20 cellular contexts compared by ENCODE assay signal in genomic region chr12:531951-532585, GRCh38.
A peak's percentile ranks its signal among the peaks of the same experiment; 100 is the strongest.
DNase-seq lines count a peak whose midpoint lies in the region; ATAC-seq and TF ChIP-seq lines count a peak whose summit lies in the region.
"Had no signal": no experiment of that assay in that cellular context is flagged by ENCODE, and none has a peak within 500 bp of the region (broad histone marks: within the 10 kb centered on the region; RNA-seq: fewer than 3 reads in every experiment).

No MANE protein-coding gene starts in this region.

- H3K27me3 ChIP-seq in esophagus (ENCODE audit: control insufficient read depth in 1 of 2, insufficient read depth in 2 of 2, low read length in 2 of 2) (no peaks in the 10 kb centered on the region), gastrocnemius medialis (no peaks in the 10 kb centered on the region), body of pancreas (no peaks in the 10 kb centered on the region), left lung (no peaks in the 10 kb centered on the region)
- H3K27me3 ChIP-seq: upper lobe of left lung had no signal

- no peak for TF ChIP-seq CTCF in gastrocnemius medialis (IDR thresholded peaks at IDR 0.05 in 4 of 5, conservative IDR thresholded peaks at IDR 0.05 in 1 of 5)
- no peak for TF ChIP-seq CTCF in body of pancreas (IDR thresholded peaks at IDR 0.05)
- TF ChIP-seq CTCF in left lung (IDR thresholded peaks at IDR 0.05): no peak

- 72 to 75% methylated on average over 3 of the region's 3 CpGs for WGBS in esophagus, 2 donors
- 76 to 85% methylated on average over 3 of the region's 3 CpGs for whole genome bisulfite sequencing in body of pancreas, 2 donors

- intact Hi-C loops in gastrocnemius medialis (cut with DNase I; ENCODE audit: low total_unique reads): no loop called here
- intact Hi-C loops in body of pancreas (cut with DNase I): no loop called here
- intact Hi-C loops in left lung (cut with DNase I): no loop called here

- H3K9me3 ChIP-seq in esophagus (ENCODE audit: control insufficient read depth in 2 of 2, insufficient read depth in 1 of 2, low read depth in 1 of 2, low read length in 1 of 2): no peaks in the 10 kb centered on the region
- no peaks in the 10 kb centered on the region for H3K9me3 ChIP-seq in gastrocnemius medialis
- no peaks in the 10 kb centered on the region for H3K9me3 ChIP-seq in body of pancreas
- H3K9me3 ChIP-seq in left lung: peaks cover 0 to 24% of the 10 kb centered on the region in 2 donors

- H3K27ac ChIP-seq in esophagus (ENCODE audit: low read depth in 2 of 2, low read length in 1 of 2): peak overlapping the region; percentile 64 to 88
- H3K27ac ChIP-seq in gastrocnemius medialis: peak overlapping the region in 2 of 4 donors; percentile 45 to 64
- no peak overlapping the region for H3K27ac ChIP-seq in body of pancreas
- H3K27ac ChIP-seq in left lung: no peak overlapping the region
- H3K27ac ChIP-seq: upper lobe of left lung had no signal

- in situ Hi-C loops in gastrocnemius medialis (cut with MboI; ENCODE audit: low sequenced_read_pairs in 4 of 4): loop anchor here in 2 of 4 donors (10.0 kb wide), 1 partner anchor 87 kb away; no protein-coding TSS in a partner anchor

- TF ChIP-seq POLR2A in gastrocnemius medialis (IDR thresholded peaks at IDR 0.05) (no peak), body of pancreas (IDR thresholded peaks at IDR 0.05) (no peak)

- peak; percentile 60 for DNase-seq in AG20443 (ENCODE audit: low spot score)
- DNase-seq in HT1080 (ENCODE audit: low read depth): peak; percentile 21
- no peak for DNase-seq in gastrocnemius medialis
- DNase-seq in body of pancreas: no peak
- DNase-seq in left lung: no peak
- DNase-seq: ACHN; activated CD4-positive, alpha-beta memory T cell treated with anti-CD3 and anti-CD28 coated beads, Interleukin-2, amount 10 ng/mL, durations not matched to agents 7 days and 5 days; activated gamma-delta T cell treated with Interleukin-2 at 50 U/mL for 16 hours; foreskin melanocyte; GF-D8; Kasumi-1; NCI-H187 treated with DMSO at 0.1 percent for 48 hours; occipital lobe; stimulated activated CD4-positive, alpha-beta T cell treated with anti-CD3 and anti-CD28 coated beads, Interleukin-12 subunit alpha, Interleukin-12 subunit beta, amount 100 ng/mL, for 4 hours; upper lobe of left lung had no signal

- ATAC-seq in gastrocnemius medialis: peak; percentile 45 to 67
- no peak for ATAC-seq in HG02678 (IDR thresholded peaks at IDR 0.05; ENCODE audit: unreplicated experiment)
- no peak for ATAC-seq in body of pancreas
- ATAC-seq in SK-N-SH treated with all-trans-retinoic acid at 6 μM for 48 hours: no peak
- no peak for ATAC-seq in left lung
- ATAC-seq: Right ventricle myocardium inferior had no signal

- peaks cover 0 to 12% of the 10 kb centered on the region in 2 donors for H3K4me1 ChIP-seq in esophagus (ENCODE audit: control insufficient read depth in 2 of 2, insufficient read depth in 2 of 2, low read length in 1 of 2)
- no peaks in the 10 kb centered on the region for H3K4me1 ChIP-seq in gastrocnemius medialis
- no peaks in the 10 kb centered on the region for H3K4me1 ChIP-seq in body of pancreas
- H3K4me1 ChIP-seq in left lung: no peaks in the 10 kb centered on the region
- H3K4me1 ChIP-seq: upper lobe of left lung had no signal

- no peaks in the 10 kb centered on the region for H3K36me3 ChIP-seq in esophagus (ENCODE audit: control insufficient read depth in 2 of 2, insufficient read depth in 2 of 2, low read length in 1 of 2)
- H3K36me3 ChIP-seq in gastrocnemius medialis: no peaks in the 10 kb centered on the region
- H3K36me3 ChIP-seq in body of pancreas (replicated peaks in 1 of 2; ENCODE audit: insufficient read depth in 1 of 2, low read depth in 2 of 2): no peaks in the 10 kb centered on the region
- no peaks in the 10 kb centered on the region for H3K36me3 ChIP-seq in left lung
- H3K36me3 ChIP-seq: upper lobe of left lung had no signal

- no peak overlapping the region for H3K4me3 ChIP-seq in esophagus (ENCODE audit: low read depth in 1 of 2, low read length in 2 of 2)
- no peak overlapping the region for H3K4me3 ChIP-seq in gastrocnemius medialis
- H3K4me3 ChIP-seq in body of pancreas: no peak overlapping the region
- no peak overlapping the region for H3K4me3 ChIP-seq in left lung
- H3K4me3 ChIP-seq: lung, upper lobe of left lung had no signal

TF ChIP-seq in SK-N-SH treated with all-trans-retinoic acid at 6 μM for 48 hours, 23 proteins besides CTCF, POLR2A, EP300 and RAD21 (continues in another document):
- TF ChIP-seq ZFP30 (CRISPR knock-in tag; IDR thresholded peaks at IDR 0.05): no peak
- TF ChIP-seq ZNF565 (CRISPR knock-in tag; conservative IDR thresholded peaks at IDR 0.05; ENCODE audit: low read depth): no peak
- no peak for TF ChIP-seq ZFP3 (CRISPR knock-in tag; IDR thresholded peaks at IDR 0.05)
- TF ChIP-seq TCF4 (CRISPR knock-in tag; IDR thresholded peaks at IDR 0.05; ENCODE audit: borderline replicate concordance): no peak
- no peak for TF ChIP-seq PATZ1 (CRISPR knock-in tag; IDR thresholded peaks at IDR 0.05; ENCODE audit: borderline replicate concordance)
- TF ChIP-seq ARNTL (CRISPR knock-in tag; IDR thresholded peaks at IDR 0.05; ENCODE audit: borderline replicate concordance, low read depth): no peak
- no peak for TF ChIP-seq CREB5 (CRISPR knock-in tag; IDR thresholded peaks at IDR 0.05; ENCODE audit: low read depth)
- TF ChIP-seq CSRNP3 (CRISPR knock-in tag; IDR thresholded peaks at IDR 0.05): no peak
- no peak for TF ChIP-seq TSHZ2 (CRISPR knock-in tag; IDR thresholded peaks at IDR 0.05)
- TF ChIP-seq BACH2 (CRISPR knock-in tag; IDR thresholded peaks at IDR 0.05; ENCODE audit: borderline replicate concordance): no peak

Comparison
In these comparisons a context has a peak if more than half of its experiments do, and no peak if none do; other contexts are left out.
1. DNase-seq: peak in AG20443 (single experiment) and HT1080 (single experiment); none in gastrocnemius medialis (0 of 2), body of pancreas (0 of 4) and left lung (0 of 2).
2. H3K27ac ChIP-seq: peak in esophagus (2 of 2); none in body of pancreas (0 of 4) and left lung (0 of 2).
3. ATAC-seq: peak in gastrocnemius medialis (2 of 2); none in HG02678 (single experiment), body of pancreas (single experiment), SK-N-SH treated with all-trans-retinoic acid at 6 μM for 48 hours (single experiment) and left lung (single experiment).